ENCODE assay signal across 16 cellular contexts in genomic region chr12:19841451-19841850, GRCh38.
DNase-seq lines count a peak whose midpoint lies in the region; TF ChIP-seq lines count a peak whose summit lies in the region.
"Had no signal": no experiment of that assay in that cellular context is flagged by ENCODE, and none has a peak within 500 bp of the region (broad histone marks: within the 10 kb centered on the region; RNA-seq: fewer than 3 reads in every experiment).

No MANE protein-coding gene starts in this region.

- intact Hi-C loops in activated T-helper 1 cell treated with anti-CD3 and anti-CD28 coated beads, Interleukin-12 subunit alpha, Interleukin-12 subunit beta, Interleukin-2, Interleukin-4 antibody, amounts not matched to agents 30 ng/mL and 10 ng/mL and 1 ng/mL, durations not matched to agents 14 hours and 24 hours and 36 hours (cut with micrococcal nuclease), result no loop called here

- H3K4me1 Mint-ChIP-seq in activated T-helper 1 cell treated with anti-CD3 and anti-CD28 coated beads, Interleukin-12 subunit alpha, Interleukin-12 subunit beta, Interleukin-2, Interleukin-4 antibody, amounts not matched to agents 30 ng/mL and 10 ng/mL and 1 ng/mL, durations not matched to agents 14 hours and 24 hours and 36 hours (ENCODE audit: low read depth), result no peaks in the 10 kb centered on the region
- H3K4me1 Mint-ChIP-seq: CD8-positive, alpha-beta memory T cell had no signal

- no peak overlapping the region for H3K4me3 ChIP-seq in fibroblast of mammary gland (ENCODE audit: control insufficient read depth, low read depth, low read length)
- H3K4me3 ChIP-seq in smooth muscle cell, result no peak overlapping the region
- H3K4me3 ChIP-seq: A549, SJSA1 had no signal

- no peaks in the 10 kb centered on the region for H3K9me3 ChIP-seq in smooth muscle cell (replicated peaks; ENCODE audit: low read depth)
- H3K9me3 ChIP-seq: A549, SJSA1 had no signal

- H3K79me2 ChIP-seq in smooth muscle cell (ENCODE audit: low read depth), result no peaks in the 10 kb centered on the region

- peak overlapping the region; percentile 22 for H3K27ac ChIP-seq in smooth muscle cell (ENCODE audit: low read depth)
- H3K27ac ChIP-seq: A549, SJSA1 had no signal

- H3K4me2 ChIP-seq in smooth muscle cell, result peak overlapping the region; percentile 57
- H3K4me2 ChIP-seq: A549 had no signal

- no peak overlapping the region for H2AFZ ChIP-seq in smooth muscle cell (ENCODE audit: low read depth)

- TF ChIP-seq CTCF in fibroblast of mammary gland (conservative IDR thresholded peaks at IDR 0.05; ENCODE audit: control insufficient read depth, insufficient read depth, low read depth, low read length), result no peak
- TF ChIP-seq CTCF in smooth muscle cell (IDR thresholded peaks at IDR 0.05; ENCODE audit: borderline replicate concordance, insufficient read depth, poor library complexity, severe bottlenecking), result no peak

- H3K27me3 Mint-ChIP-seq in activated T-helper 1 cell treated with anti-CD3 and anti-CD28 coated beads, Interleukin-12 subunit alpha, Interleukin-12 subunit beta, Interleukin-2, Interleukin-4 antibody, amounts not matched to agents 30 ng/mL and 10 ng/mL and 1 ng/mL, durations not matched to agents 14 hours and 24 hours and 36 hours (ENCODE audit: insufficient read depth), result no peaks in the 10 kb centered on the region

- no peaks in the 10 kb centered on the region for H4K20me1 ChIP-seq in smooth muscle cell (ENCODE audit: low read depth)

- no peak overlapping the region for H3K9ac ChIP-seq in smooth muscle cell (ENCODE audit: low read depth)

- H3K4me1 ChIP-seq in smooth muscle cell (ENCODE audit: low read depth), result no peaks in the 10 kb centered on the region
- H3K4me1 ChIP-seq: SJSA1 had no signal

- peaks cover 2% of the 10 kb centered on the region for H3K36me3 Mint-ChIP-seq in activated T-helper 1 cell treated with anti-CD3 and anti-CD28 coated beads, Interleukin-12 subunit alpha, Interleukin-12 subunit beta, Interleukin-2, Interleukin-4 antibody, amounts not matched to agents 30 ng/mL and 10 ng/mL and 1 ng/mL, durations not matched to agents 14 hours and 24 hours and 36 hours (ENCODE audit: low read depth)
- H3K36me3 Mint-ChIP-seq: CD8-positive, alpha-beta memory T cell had no signal

- no peaks in the 10 kb centered on the region for H3K36me3 ChIP-seq in smooth muscle cell (ENCODE audit: low read depth)
- H3K36me3 ChIP-seq: SJSA1 had no signal

- H3K27me3 ChIP-seq in smooth muscle cell (ENCODE audit: low read depth), result no peaks in the 10 kb centered on the region
- H3K27me3 ChIP-seq: SJSA1 had no signal

- no peak overlapping the region for H3K27ac Mint-ChIP-seq in activated T-helper 1 cell treated with anti-CD3 and anti-CD28 coated beads, Interleukin-12 subunit alpha, Interleukin-12 subunit beta, Interleukin-2, Interleukin-4 antibody, amounts not matched to agents 30 ng/mL and 10 ng/mL and 1 ng/mL, durations not matched to agents 14 hours and 24 hours and 36 hours

- H3K9me3 Mint-ChIP-seq in activated T-helper 1 cell treated with anti-CD3 and anti-CD28 coated beads, Interleukin-12 subunit alpha, Interleukin-12 subunit beta, Interleukin-2, Interleukin-4 antibody, amounts not matched to agents 30 ng/mL and 10 ng/mL and 1 ng/mL, durations not matched to agents 14 hours and 24 hours and 36 hours, result peaks cover 3% of the 10 kb centered on the region
- H3K9me3 Mint-ChIP-seq: CD8-positive, alpha-beta memory T cell had no signal

- DNase-seq in EH (ENCODE audit: low read depth), result peak; percentile 35
- DNase-seq in M059J (ENCODE audit: low read depth), result peak; percentile 45
- DNase-seq in fibroblast of mammary gland (ENCODE audit: low read depth), result peak; percentile 52
- no peak for DNase-seq in smooth muscle cell (lab: John Stamatoyannopoulos, UW; ENCODE audit: unreplicated experiment)
- no peak for DNase-seq in HuH-7.5 (ENCODE audit: low spot score)
- DNase-seq in AML-193 (lab: John Stamatoyannopoulos, UW), result no peak
- no peak for DNase-seq in activated T-helper 1 cell treated with anti-CD3 and anti-CD28 coated beads, Interleukin-12 subunit alpha, Interleukin-12 subunit beta, Interleukin-2, Interleukin-4 antibody, amounts not matched to agents 30 ng/mL and 10 ng/mL and 1 ng/mL, durations not matched to agents 14 hours and 24 hours and 36 hours (ENCODE audit: low spot score)
- DNase-seq: C1 segment of cervical spinal cord; CD8-positive, alpha-beta memory T cell; H7; NCI-H1105; NCI-H2081; NCI-H2171 treated with DMSO at 0.1 percent for 48 hours; NCI-H446 treated with DMSO at 0.1 percent for 48 hours had no signal

- no peak overlapping the region for H3K4me3 Mint-ChIP-seq in activated T-helper 1 cell treated with anti-CD3 and anti-CD28 coated beads, Interleukin-12 subunit alpha, Interleukin-12 subunit beta, Interleukin-2, Interleukin-4 antibody, amounts not matched to agents 30 ng/mL and 10 ng/mL and 1 ng/mL, durations not matched to agents 14 hours and 24 hours and 36 hours
- H3K4me3 Mint-ChIP-seq: CD8-positive, alpha-beta memory T cell had no signal

- no peaks in the 10 kb centered on the region for H3F3A ChIP-seq in smooth muscle cell (ENCODE audit: low read depth)

Comparison
In these comparisons a context has a peak if more than half of its experiments do, and no peak if none do; other contexts are left out.
1. DNase-seq: peak in EH (single experiment), M059J (single experiment) and fibroblast of mammary gland (single experiment); none in smooth muscle cell (single experiment), HuH-7.5 (single experiment), AML-193 (0 of 2) and activated T-helper 1 cell treated with anti-CD3 and anti-CD28 coated beads, Interleukin-12 subunit alpha, Interleukin-12 subunit beta, Interleukin-2, Interleukin-4 antibody, amounts not matched to agents 30 ng/mL and 10 ng/mL and 1 ng/mL, durations not matched to agents 14 hours and 24 hours and 36 hours (single experiment).